Comparison of ENCODE assay signal across 8 cellular contexts in genomic region chr11:112280268-112281126, GRCh38. TPM values are rescaled to one million over a fixed set of nuclear protein-coding genes. Genes with fewer than 3 reads are reported as not detected.
A peak's percentile ranks its signal among the peaks of the same experiment; 100 is the strongest.
DNase-seq lines count a peak whose midpoint lies in the region; TF ChIP-seq lines count a peak whose summit lies in the region.

No MANE protein-coding gene starts in this region.

- peak overlapping the region; percentile 8 to 50 for H3K27ac ChIP-seq in right atrium auricular region
- peak overlapping the region; percentile 54 for H3K27ac ChIP-seq in vagina

- H3K36me3 ChIP-seq in right atrium auricular region (no peaks in the 10 kb centered on the region), vagina (no peaks in the 10 kb centered on the region)

- intact Hi-C loops in vagina (cut with DNase I) = loop anchor here (10.0 kb wide), 1 partner anchor 166 kb away; no protein-coding TSS in a partner anchor

- no peak for TF ChIP-seq POLR2A in vagina (IDR thresholded peaks at IDR 0.05)

- H3K9me3 ChIP-seq in right atrium auricular region (no peaks in the 10 kb centered on the region), vagina (no peaks in the 10 kb centered on the region)

- H3K4me1 ChIP-seq in right atrium auricular region = peaks cover 0 to 8% of the 10 kb centered on the region in 2 donors
- H3K4me1 ChIP-seq in vagina = no peaks in the 10 kb centered on the region

- H3K27me3 ChIP-seq in right atrium auricular region (no peaks in the 10 kb centered on the region), vagina (no peaks in the 10 kb centered on the region)

- DNase-seq in ELR (ENCODE audit: low read depth) (peak; percentile 88), HFF-Myc (ENCODE audit: extremely low read depth, low read depth) (peak; percentile 58), NCI-H1105 treated with DMSO at 0.1 percent for 48 hours (lab: John Stamatoyannopoulos, UW) (peak; percentile 92), T follicular helper cell (ENCODE audit: low read depth) (peak; percentile 44), amniotic epithelial cell (ENCODE audit: low read depth) (peak; percentile 79), right atrium auricular region (ENCODE audit: low spot score) (peak; percentile 73), pulmonary artery endothelial cell (ENCODE audit: low read depth, low spot score) (peak; percentile 52), vagina (ENCODE audit: extremely low spot score in 2 of 2) (no peak)

- TF ChIP-seq CTCF in HFF-Myc (IDR thresholded peaks at IDR 0.05; ENCODE audit: low read depth, low read length, missing control alignments) (peak; percentile 81), right atrium auricular region (IDR thresholded peaks at IDR 0.05) (peak; percentile 64 to 67), vagina (IDR thresholded peaks at IDR 0.05) (peak; percentile 16 to 80 (median 46))

- H3K4me3 ChIP-seq in HFF-Myc (replicated peaks; ENCODE audit: low read depth, low read length) (peak overlapping the region; percentile 42), right atrium auricular region (peak overlapping the region; percentile 22 to 58), vagina (peak overlapping the region; percentile 41 to 45)

RNA-seq across cellular contexts. Expression of gene PLET1, which starts 19.8 kb away (rescaled TPM):
- not detected for total RNA-seq in right atrium auricular region
- not detected in 2 replicates for total RNA-seq in pulmonary artery endothelial cell
- total RNA-seq in vagina = not detected

RNA-seq across cellular contexts. Expression of gene PTS, which starts 54.3 kb away (rescaled TPM):
- total RNA-seq in right atrium auricular region = 10 to 100 TPM; 18.1 to 19.5 TPM
- total RNA-seq in pulmonary artery endothelial cell = 26.5 and 39.1 TPM in 2 replicates
- total RNA-seq in vagina = 26.3 TPM

Comparison
In these comparisons a context has a peak if more than half of its experiments do, and no peak if none do; other contexts are left out.
1. DNase-seq: peak in ELR (single experiment), HFF-Myc (single experiment), NCI-H1105 treated with DMSO at 0.1 percent for 48 hours (single experiment), T follicular helper cell (single experiment), amniotic epithelial cell (single experiment), right atrium auricular region (single experiment) and pulmonary artery endothelial cell (single experiment); none in vagina (0 of 2).
2. Peak in every context shown above with its lines, with median percentiles within 50 percentile points of each other: H3K4me3 ChIP-seq and CTCF ChIP-seq.